Comparison of ENCODE assay signal across 27 cellular contexts in genomic region chr21:40115775-40116174, GRCh38.
"Had no signal": no experiment of that assay in that cellular context is flagged by ENCODE, and none has a peak within 500 bp of the region (broad histone marks: within the 10 kb centered on the region; RNA-seq: fewer than 3 reads in every experiment).

No MANE protein-coding gene starts in this region.

- ATAC-seq: stimulated activated effector memory CD8-positive, alpha-beta T cell treated with anti-CD3 and anti-CD28 coated beads, Interleukin-12 subunit alpha, Interleukin-12 subunit beta, amount 100 ng/mL, for 72 hours; stimulated activated memory B cell treated with anti-CD40 and anti-IgM and Interleukin-4, amounts not matched to agents 10 μg/mL and 1 μg/mL and 100 μg/mL, for 72 hours; stimulated activated naive B cell treated with anti-CD40 and anti-IgM and Interleukin-4, amounts not matched to agents 10 μg/mL and 1 μg/mL and 100 μg/mL, for 72 hours; stimulated activated naive CD8-positive, alpha-beta T cell treated with anti-CD3 and anti-CD28 coated beads, Interleukin-15, amount 100 ng/mL, for 72 hours; stimulated activated naive CD8-positive, alpha-beta T cell treated with anti-CD3 and anti-CD28 coated beads, Interleukin-15, Interleukin-2, amounts not matched to agents 100 U/mL and 50 U/mL, for 24 hours; upper lobe of right lung had no signal

- DNase-seq: stimulated activated CD4-positive, alpha-beta T cell treated with anti-CD3 and anti-CD28 coated beads, Interleukin-2, amount 100 ng/mL, for 48 hours; stimulated activated CD4-positive, alpha-beta T cell treated with anti-CD3 and anti-CD28 coated beads, Interleukin-4, amount 100 ng/mL, for 1 hour; stimulated activated CD4-positive, alpha-beta T cell treated with anti-CD3 and anti-CD28 coated beads, Interleukin-4, amount 100 ng/mL, for 24 hours; stimulated activated CD4-positive, alpha-beta T cell treated with anti-CD3 and anti-CD28 coated beads, Interleukin-4, amount 100 ng/mL, for 4 hours; stimulated activated CD8-positive, alpha-beta memory T cell treated with anti-CD3 and anti-CD28 coated beads, Interleukin-4, amount 100 ng/mL, for 48 hours; stimulated activated naive B cell treated with anti-CD40 and anti-IgM and Interleukin-4, amounts not matched to agents 10 μg/mL and 1 μg/mL and 100 μg/mL, for 72 hours; stimulated activated naive CD4-positive, alpha-beta T cell; stimulated activated naive CD4-positive, alpha-beta T cell treated with Interleukin-2 at 50 U/mL for 16 hours; stimulated activated naive CD8-positive, alpha-beta T cell treated with anti-CD3 and anti-CD28 coated beads, Interleukin-15, amount 100 ng/mL, for 72 hours; stimulated activated naive CD8-positive, alpha-beta T cell treated with anti-CD3 and anti-CD28 coated beads, Interleukin-15, Interleukin-2, amounts not matched to agents 100 U/mL and 50 U/mL, for 24 hours; stomach; substantia nigra; testis; thyroid gland; tibial artery; transverse colon; trophoblast cell; upper lobe of left lung; upper lobe of right lung; uterus had no signal

- H3K4me3 ChIP-seq: stomach, suprapubic skin, testis, thoracic aorta, thyroid gland, tibial artery, tibial nerve, transverse colon, upper lobe of left lung, upper lobe of right lung, uterus, vagina had no signal

- FAIRE-seq: urothelium cell line had no signal

- H3K9me3 ChIP-seq: stomach, suprapubic skin, testis, thoracic aorta, thyroid gland, tibial artery, tibial nerve, transverse colon, upper lobe of left lung, upper lobe of right lung, uterus, vagina had no signal

- H3K27ac ChIP-seq: stomach, suprapubic skin, testis, thoracic aorta, thyroid gland, tibial artery, tibial nerve, transverse colon, upper lobe of left lung, upper lobe of right lung, uterus, vagina had no signal

- H3K27me3 ChIP-seq: stomach, suprapubic skin, testis, thyroid gland, tibial artery, tibial nerve, transverse colon, upper lobe of left lung, upper lobe of right lung, uterus, vagina had no signal

- H3K36me3 ChIP-seq: stomach, suprapubic skin, thoracic aorta, thyroid gland, tibial artery, tibial nerve, transverse colon, upper lobe of left lung, upper lobe of right lung, uterus, vagina had no signal

- H3K4me1 ChIP-seq: stomach, suprapubic skin, testis, thyroid gland, tibial nerve, transverse colon, upper lobe of left lung, upper lobe of right lung, uterus, vagina had no signal
